ENCODE assay signal across 8 cellular contexts in genomic region chr10:112184379-112184778, GRCh38. TPM values are rescaled to one million over a fixed set of nuclear protein-coding genes. Genes with fewer than 3 reads are reported as not detected.
DNase-seq lines count a peak whose midpoint lies in the region; ATAC-seq and TF ChIP-seq lines count a peak whose summit lies in the region.

No MANE protein-coding gene starts in this region.

- POLR2A ChIA-PET in activated CD4-positive, alpha-beta T cell treated with anti-CD3 and anti-CD28 coated beads for 36 hours (lab: Charles Lee): no interaction called here
- POLR2A ChIA-PET in activated B cell treated with CpG ODN at 0.5 μM for 24 hours (lab: Charles Lee): interaction anchor here (0.6 to 2.2 kb wide), 10 partner anchors 9 to 262 kb away, joined by 3 to 12 read pairs (median 6); partner anchors contain the start of genes VTI1A and ZDHHC6

- TF ChIP-seq CTCF in activated B cell treated with CpG ODN at 0.5 μM for 24 hours (IDR thresholded peaks at IDR 0.05): no peak

- H3K9me3 Mint-ChIP-seq in activated CD4-positive, alpha-beta T cell treated with anti-CD3 and anti-CD28 coated beads for 36 hours (ENCODE audit: low read depth): peaks cover 6% of the 10 kb centered on the region
- H3K9me3 Mint-ChIP-seq in activated B cell treated with CpG ODN at 0.5 μM for 24 hours: peaks cover 4% of the 10 kb centered on the region

- H3K36me3 ChIP-seq in iPS-18a (ENCODE audit: control insufficient read depth, low read depth, low read length): peaks cover 10% of the 10 kb centered on the region
- peaks cover 0 to 4% of the 10 kb centered on the region in 2 donors for H3K36me3 ChIP-seq in stomach smooth muscle (ENCODE audit: control insufficient read depth in 2 of 2, insufficient read depth in 2 of 2, low read length in 2 of 2)

- H3K4me1 ChIP-seq in iPS-18a (ENCODE audit: control insufficient read depth, low read depth, low read length) (peaks cover 11% of the 10 kb centered on the region), stomach smooth muscle (ENCODE audit: control insufficient read depth, insufficient read depth, low read length) (peaks cover 10% of the 10 kb centered on the region)

- H3K9me3 ChIP-seq in iPS-18a (ENCODE audit: control insufficient read depth, low read depth, low read length): no peaks in the 10 kb centered on the region
- no peaks in the 10 kb centered on the region for H3K9me3 ChIP-seq in stomach smooth muscle (ENCODE audit: control insufficient read depth in 2 of 2, low read length in 2 of 2)

- H3K4me3 ChIP-seq in iPS-18a (ENCODE audit: low read length): peak overlapping the region; percentile 99
- peak overlapping the region; percentile 88 to 99 for H3K4me3 ChIP-seq in stomach smooth muscle (ENCODE audit: low read length in 2 of 2)

- intact Hi-C loops in activated CD4-positive, alpha-beta T cell treated with anti-CD3 and anti-CD28 coated beads for 36 hours (cut with DNase I, micrococcal nuclease): loop anchor here (5.0 to 10.0 kb wide), 3 partner anchors 193 to 288 kb away; partner anchors contain the start of genes VTI1A (in 1 of the 2) and ZDHHC6 (in 1 of the 2)
- intact Hi-C loops in activated B cell treated with CpG ODN at 0.5 μM for 24 hours (cut with micrococcal nuclease): loop anchor here (5.0 kb wide), 2 partner anchors 248 to 1498 kb away; no protein-coding TSS in a partner anchor

- no peak for ATAC-seq in activated CD4-positive, alpha-beta T cell treated with anti-CD3 and anti-CD28 coated beads for 36 hours
- no peak for ATAC-seq in activated B cell treated with CpG ODN at 0.5 μM for 24 hours (ENCODE audit: low read depth)

- H3K9ac ChIP-seq in iPS-18a (ENCODE audit: low read length) (peak overlapping the region; percentile 95), stomach smooth muscle (ENCODE audit: low read length in 2 of 2) (peak overlapping the region in 1 of 2 donors; percentile 83)

- CTCF ChIA-PET in activated CD4-positive, alpha-beta T cell treated with anti-CD3 and anti-CD28 coated beads for 36 hours (lab: Charles Lee): interaction anchor here (0.6 to 1.7 kb wide), 5 partner anchors 13 to 288 kb away, joined by 3 to 4 read pairs (median 3); no protein-coding TSS in a partner anchor
- CTCF ChIA-PET in activated B cell treated with CpG ODN at 0.5 μM for 24 hours (lab: Charles Lee): interaction anchor here (1.6 kb wide), 1 partner anchor 48 kb away, joined by 4 read pairs; no protein-coding TSS in a partner anchor

- H3K36me3 Mint-ChIP-seq in activated CD4-positive, alpha-beta T cell treated with anti-CD3 and anti-CD28 coated beads for 36 hours (ENCODE audit: low read depth): no peaks in the 10 kb centered on the region
- H3K36me3 Mint-ChIP-seq in activated B cell treated with CpG ODN at 0.5 μM for 24 hours (ENCODE audit: low read depth): peaks cover 27% of the 10 kb centered on the region

- H3K27me3 ChIP-seq in iPS-18a (ENCODE audit: control insufficient read depth, insufficient read depth, low read length) (no peaks in the 10 kb centered on the region), stomach smooth muscle (ENCODE audit: control insufficient read depth in 1 of 2, insufficient read depth in 2 of 2, low read length in 2 of 2) (no peaks in the 10 kb centered on the region)

- no peak overlapping the region for H3K27ac ChIP-seq in iPS-18a (ENCODE audit: low read length)
- H3K27ac ChIP-seq in stomach smooth muscle (ENCODE audit: low read length): no peak overlapping the region
- no peak overlapping the region for H3K27ac ChIP-seq in caudate nucleus (ENCODE audit: low read depth, low read length)

- peak overlapping the region; percentile 47 for H3K27ac Mint-ChIP-seq in activated CD4-positive, alpha-beta T cell treated with anti-CD3 and anti-CD28 coated beads for 36 hours
- peak overlapping the region; percentile 93 for H3K27ac Mint-ChIP-seq in activated B cell treated with CpG ODN at 0.5 μM for 24 hours

- peaks cover 27% of the 10 kb centered on the region for H3K4me1 Mint-ChIP-seq in activated CD4-positive, alpha-beta T cell treated with anti-CD3 and anti-CD28 coated beads for 36 hours
- peaks cover 21% of the 10 kb centered on the region for H3K4me1 Mint-ChIP-seq in activated B cell treated with CpG ODN at 0.5 μM for 24 hours

- no peak for DNase-seq in activated CD4-positive, alpha-beta T cell treated with anti-CD3 and anti-CD28 coated beads for 36 hours
- no peak for DNase-seq in activated CD4-positive, alpha-beta T cell treated with anti-CD3 and anti-CD28 coated beads, Interleukin-2, amount 50 U/mL, for 48 hours
- DNase-seq in activated B cell treated with CpG ODN at 0.5 μM for 24 hours: no peak
- DNase-seq in D341Med (ENCODE audit: low spot score): no peak
- DNase-seq in DMS79 treated with DMSO at 0.1 percent for 48 hours (lab: John Stamatoyannopoulos, UW): no peak
- DNase-seq in caudate nucleus (lab: John Stamatoyannopoulos, UW): no peak

- peak overlapping the region; percentile 48 for H3K4me3 Mint-ChIP-seq in activated CD4-positive, alpha-beta T cell treated with anti-CD3 and anti-CD28 coated beads for 36 hours
- H3K4me3 Mint-ChIP-seq in activated B cell treated with CpG ODN at 0.5 μM for 24 hours: peak overlapping the region; percentile 91

- H3K27me3 Mint-ChIP-seq in activated CD4-positive, alpha-beta T cell treated with anti-CD3 and anti-CD28 coated beads for 36 hours: peaks cover 2% of the 10 kb centered on the region
- no peaks in the 10 kb centered on the region for H3K27me3 Mint-ChIP-seq in activated B cell treated with CpG ODN at 0.5 μM for 24 hours

RNA-seq across cellular contexts. Expression of gene GPAM, which starts 0.8 kb away (rescaled TPM):
- 1 to 10 TPM; 5.7 to 7.5 TPM for total RNA-seq in activated CD4-positive, alpha-beta T cell treated with anti-CD3 and anti-CD28 coated beads for 36 hours
- 8.6 and 10.2 TPM in 2 replicates for total RNA-seq in activated B cell treated with CpG ODN at 0.5 μM for 24 hours
